ENCODE assay signal across 8 cellular contexts in the genomic region with DNA sequence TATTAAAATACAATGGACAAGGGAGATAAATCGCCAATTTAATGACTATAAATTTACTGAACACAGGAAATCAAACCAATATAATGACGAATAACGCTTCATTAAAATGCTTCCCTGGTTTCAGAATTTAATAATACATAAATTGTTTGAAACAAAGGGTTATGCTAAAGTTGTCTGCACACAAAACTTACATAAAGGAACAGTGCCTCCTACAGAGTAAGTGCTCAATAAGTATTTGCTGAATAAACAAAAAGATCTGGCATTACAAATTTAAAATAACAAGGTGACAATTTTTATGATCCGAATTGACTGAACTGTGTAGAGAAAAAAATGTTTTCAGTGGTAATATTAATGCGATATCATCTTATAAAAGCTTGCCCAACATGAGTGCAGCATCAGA.
DNase-seq lines count a peak whose midpoint lies in the region; ATAC-seq, FAIRE-seq and TF ChIP-seq lines count a peak whose summit lies in the region.

No MANE protein-coding gene starts in this region.

- no peak overlapping the region for H3K18ac ChIP-seq in IMR-90 (ENCODE audit: low read depth, low read length)

- ATAC-seq in CD4-positive, alpha-beta T cell (ENCODE audit: poor library complexity) = no peak
- ATAC-seq in IMR-90 (ENCODE audit: low read depth) (no peak), GM12878 (no peak), lower lobe of right lung (no peak), GM21825 (IDR thresholded peaks at IDR 0.05; ENCODE audit: unreplicated experiment) (no peak), HG02884 (IDR thresholded peaks at IDR 0.05; ENCODE audit: unreplicated experiment) (no peak)

- no peak for TF ChIP-seq POLR2A in IMR-90 (IDR thresholded peaks at IDR 0.05; ENCODE audit: low read depth, low read length)
- TF ChIP-seq POLR2A in GM12878 (IDR thresholded peaks at IDR 0.05; ENCODE audit: low read depth, low read length) = no peak

- no peak overlapping the region for H2AFZ ChIP-seq in IMR-90 (replicated peaks; ENCODE audit: low read length, poor library complexity)
- H2AFZ ChIP-seq in GM12878 (ENCODE audit: control insufficient read depth, low read depth, low read length) = peak overlapping the region; percentile 96

- H2AK9ac ChIP-seq in IMR-90 (replicated peaks; ENCODE audit: low read depth, low read length, poor library complexity) = no peak overlapping the region

- H3K27ac ChIP-seq in CD4-positive, alpha-beta T cell (ENCODE audit: low read depth, low read length) = no peak overlapping the region
- H3K27ac ChIP-seq in IMR-90 (ENCODE audit: insufficient read depth, low read length) = no peak overlapping the region
- no peak overlapping the region for H3K27ac ChIP-seq in GM12878 (ENCODE audit: control insufficient read depth, insufficient read depth)
- peak overlapping the region; percentile 94 for H3K27ac ChIP-seq in lower lobe of right lung

- peaks cover 34% of the 10 kb centered on the region for H3K36me3 Mint-ChIP-seq in CD4-positive, alpha-beta T cell (ENCODE audit: low read depth)

- CTCF ChIA-PET in CD4-positive, alpha-beta T cell (lab: Charles Lee) = interaction anchor here (1.2 to 3.0 kb wide), 8 partner anchors 14 to 217 kb away, joined by 3 to 13 read pairs (median 5); a partner anchor contains a TSS
- CTCF ChIA-PET in IMR-90 (lab: Yijun Ruan, JAX) (interaction anchor here (1.0 kb wide), 1 partner anchor 83 kb away, joined by 4 read pairs; no protein-coding TSS in a partner anchor), GM12878 (lab: Yijun Ruan, JAX) (interaction anchor here (1.0 to 3.5 kb wide), 5 partner anchors 12 to 87 kb away, joined by 3 to 36 read pairs (median 5); no protein-coding TSS in a partner anchor)

- no peak overlapping the region for H3K4me3 ChIP-seq in IMR-90 (ENCODE audit: insufficient read depth, low read depth, low read length)
- H3K4me3 ChIP-seq in GM12878 = peak overlapping the region; percentile 77; the same call in 1 of the 2 replicates
- peak overlapping the region; percentile 87 for H3K4me3 ChIP-seq in lower lobe of right lung

- DNase-seq in CD4-positive, alpha-beta T cell = no peak
- DNase-seq in IMR-90 = peak; percentile 36
- DNase-seq in GM12878 (ENCODE audit: low read depth, low spot score) = no peak
- DNase-seq in lower lobe of right lung = no peak
- no peak for DNase-seq in NCI-H146 treated with DMSO at 0.1 percent for 48 hours (lab: John Stamatoyannopoulos, UW; ENCODE audit: unreplicated experiment)
- no peak for DNase-seq in NCI-H2171 (lab: John Stamatoyannopoulos, UW)

- no peak overlapping the region for H3K4ac ChIP-seq in IMR-90 (ENCODE audit: low read depth, low read length)

- no peaks in the 10 kb centered on the region for H3K27me3 ChIP-seq in CD4-positive, alpha-beta T cell (ENCODE audit: control insufficient read depth, insufficient read depth, low read length)
- no peaks in the 10 kb centered on the region for H3K27me3 ChIP-seq in IMR-90 (ENCODE audit: control insufficient read depth, insufficient read depth, low read length)
- H3K27me3 ChIP-seq in GM12878 (replicated peaks in 1 of 2; ENCODE audit: control insufficient read depth in 2 of 2, insufficient read depth in 2 of 2, low read length in 1 of 2) = no peaks in the 10 kb centered on the region
- H3K27me3 ChIP-seq in lower lobe of right lung (ENCODE audit: low read depth) = no peaks in the 10 kb centered on the region

- in situ Hi-C loops in IMR-90 (cut with MboI; ENCODE audit: low sequenced_read_pairs) (no loop called here), GM12878 (cut with MboI) (no loop called here)

- peaks cover 38% of the 10 kb centered on the region for H3K79me2 ChIP-seq in GM12878 (ENCODE audit: control insufficient read depth, insufficient read depth, low read length)

- no peak overlapping the region for H4K8ac ChIP-seq in IMR-90 (ENCODE audit: low read depth in 2 of 2, low read length in 2 of 2)

- POLR2A ChIA-PET in CD4-positive, alpha-beta T cell (lab: Charles Lee) = interaction anchor here (1.0 to 4.1 kb wide), 8 partner anchors 24 to 471 kb away, joined by 3 to 61 read pairs (median 24); a partner anchor contains a TSS
- POLR2A ChIA-PET in IMR-90 (lab: Charles Lee; ENCODE audit: unreplicated experiment) (no interaction called here), GM12878 (lab: Charles Lee) (interaction anchor here (0.6 kb wide), 1 partner anchor 211 kb away, joined by 3 read pairs; no protein-coding TSS in a partner anchor)

- no peak overlapping the region for H3K14ac ChIP-seq in IMR-90 (replicated peaks; ENCODE audit: low read depth, low read length)

- TF ChIP-seq RAD21 in IMR-90 (IDR thresholded peaks at IDR 0.05; ENCODE audit: low read length) (0 out of 2 replicates have a peak, but pooled peaks have one; percentile 8), GM12878 (IDR thresholded peaks at IDR 0.05; ENCODE audit: insufficient read depth, low read depth, low read length) (peak; percentile 20; the same call in 1 of the 2 replicates)

- dilution Hi-C loops in IMR-90 (cut with HindIII; ENCODE audit: low sequenced_read_pairs, unreplicated experiment) = no loop called here

- no peak overlapping the region for H2BK5ac ChIP-seq in IMR-90 (ENCODE audit: low read depth, low read length, poor library complexity, severe bottlenecking)

- H3K36me3 ChIP-seq in IMR-90 (ENCODE audit: control insufficient read depth, insufficient read depth, low read length) = no peaks in the 10 kb centered on the region
- H3K36me3 ChIP-seq in GM12878 (ENCODE audit: control insufficient read depth in 2 of 2, insufficient read depth in 2 of 2, low read length in 1 of 2) = 0 out of 4 replicates have a peak, but pooled peaks cover 0 to 3% of the 10 kb centered on the region in 2 experiments
- no peaks in the 10 kb centered on the region for H3K36me3 ChIP-seq in lower lobe of right lung

- WGBS in IMR-90 (ENCODE audit: extremely low coverage in 2 of 2, insufficient read length in 1 of 2), 2 experiments = no CpG with 5 or more reads among the region's 5 CpGs
- WGBS in GM12878 (ENCODE audit: insufficient coverage, insufficient replicate concordance, low lambda C conversion rate, missing lambda C conversion rate) = 50% methylated on average over 5 of the region's 5 CpGs

- no peaks in the 10 kb centered on the region for H3K4me1 ChIP-seq in IMR-90 (ENCODE audit: control insufficient read depth, insufficient read depth, low read length)
- H3K4me1 ChIP-seq in GM12878 (ENCODE audit: control insufficient read depth, insufficient read depth, low read length) = no peaks in the 10 kb centered on the region
- peaks cover 37% of the 10 kb centered on the region for H3K4me1 ChIP-seq in lower lobe of right lung

- H2BK20ac ChIP-seq in IMR-90 (ENCODE audit: low read depth, low read length) = no peak overlapping the region

- RAD21 ChIA-PET in GM12878 (lab: Charles Lee; ENCODE audit: unreplicated experiment) = interaction anchor here (1.1 to 2.4 kb wide), 4 partner anchors 55 to 211 kb away, joined by 3 to 12 read pairs (median 3); a partner anchor contains a TSS

- H3K4me2 ChIP-seq in IMR-90 (ENCODE audit: low read depth, low read length) (peak overlapping the region; percentile 96), GM12878 (ENCODE audit: control insufficient read depth, insufficient read depth) (peak overlapping the region; percentile 92)

- peak overlapping the region; percentile 92 for H3K27ac Mint-ChIP-seq in CD4-positive, alpha-beta T cell

- H3K23ac ChIP-seq in IMR-90 (ENCODE audit: low read depth, low read length) = no peak overlapping the region

- intact Hi-C loops in CD4-positive, alpha-beta T cell (cut with DNase I, micrococcal nuclease) = loop anchor here (1.0 to 2.0 kb wide), 3 partner anchors 52 to 92 kb away; a partner anchor contains a TSS
- intact Hi-C loops in IMR-90 (cut with micrococcal nuclease) = loop anchor here (2.0 kb wide), 1 partner anchor 54 kb away; no protein-coding TSS in a partner anchor
- intact Hi-C loops in GM12878 (cut with micrococcal nuclease; ENCODE audit: unreplicated experiment) = no loop called here
- intact Hi-C loops in lower lobe of right lung (cut with DNase I) = no loop called here

- no peaks in the 10 kb centered on the region for H3K27me3 Mint-ChIP-seq in CD4-positive, alpha-beta T cell

- H3K4me1 Mint-ChIP-seq in CD4-positive, alpha-beta T cell (ENCODE audit: low read depth) = peaks cover 46% of the 10 kb centered on the region

- no peak overlapping the region for H2AK5ac ChIP-seq in IMR-90 (ENCODE audit: low read depth, low read length)

- peaks cover 0 to 14% of the 10 kb centered on the region in 2 experiments; a peak in 2 of 4 replicates for H3K79me1 ChIP-seq in IMR-90 (ENCODE audit: low read depth in 1 of 2, low read length in 2 of 2)

- no peaks in the 10 kb centered on the region for H3K9me1 ChIP-seq in IMR-90 (ENCODE audit: insufficient read depth, low read length)

- no peak for TF ChIP-seq CTCF in CD4-positive, alpha-beta T cell (IDR thresholded peaks at IDR 0.05)
- TF ChIP-seq CTCF in IMR-90 (conservative IDR thresholded peaks at IDR 0.05; ENCODE audit: low read depth, low read length) (peak; percentile 40), GM12878 (IDR thresholded peaks at IDR 0.05 in 2 of 3, conservative IDR thresholded peaks at IDR 0.05 in 1 of 3; ENCODE audit: control insufficient read depth in 2 of 3, extremely low read depth in 1 of 3, insufficient read depth in 1 of 3, low read depth in 3 of 3, low read length in 3 of 3) (peak; percentile 10 to 47 (median 25); a peak in 3 of 6 replicates), lower lobe of right lung (IDR thresholded peaks at IDR 0.05) (no peak)

- no peak overlapping the region for H4K5ac ChIP-seq in IMR-90 (ENCODE audit: low read depth, low read length)

- no peaks in the 10 kb centered on the region for H3K9me3 Mint-ChIP-seq in CD4-positive, alpha-beta T cell

- H3K9ac ChIP-seq in IMR-90 (ENCODE audit: low read depth, low read length) = no peak overlapping the region
- no peak overlapping the region; the same call in 1 of the 2 replicates for H3K9ac ChIP-seq in GM12878 (ENCODE audit: control insufficient read depth, insufficient read depth, low read length)

- H2BK120ac ChIP-seq in IMR-90 (ENCODE audit: low read depth, low read length) = no peak overlapping the region

- no peak for FAIRE-seq in GM12878 (lab: Jason Lieb, UNC)

- TF ChIP-seq EP300 in GM12878 (IDR thresholded peaks at IDR 0.05; ENCODE audit: borderline replicate concordance in 1 of 2, control insufficient read depth in 1 of 2, low read depth in 2 of 2, low read length in 2 of 2) = no peak

- H2BK15ac ChIP-seq in IMR-90 (ENCODE audit: low read depth, low read length) = no peak overlapping the region

- no peak overlapping the region for H4K91ac ChIP-seq in IMR-90 (ENCODE audit: insufficient read depth, low read depth, low read length)

- H3K4me3 Mint-ChIP-seq in CD4-positive, alpha-beta T cell = peak overlapping the region; percentile 93

- SMC1A ChIA-PET in GM12878 (lab: Charles Lee; ENCODE audit: uncharacterized antibody, unreplicated experiment) = interaction anchor here (1.1 to 2.5 kb wide), 3 partner anchors 15 to 142 kb away, joined by 4 to 13 read pairs (median 9); no protein-coding TSS in a partner anchor

- BruUV-seq in IMR-90 (replicated peaks; lab: Mats Ljungman, UMichigan) (no TSS peak), GM12878 (replicated peaks; lab: Mats Ljungman, UMichigan) (no TSS peak)

- H4K20me1 ChIP-seq in IMR-90 (ENCODE audit: insufficient read depth, low read length) = peaks cover 10% of the 10 kb centered on the region; the same call in 1 of the 2 replicates
- H4K20me1 ChIP-seq in GM12878 (ENCODE audit: control insufficient read depth, insufficient read depth) = no peaks in the 10 kb centered on the region

- no peaks in the 10 kb centered on the region for H3K9me3 ChIP-seq in CD4-positive, alpha-beta T cell (ENCODE audit: control insufficient read depth, low read length)
- H3K9me3 ChIP-seq in IMR-90 (ENCODE audit: control insufficient read depth, insufficient read depth, low read length) (no peaks in the 10 kb centered on the region), GM12878 (replicated peaks; ENCODE audit: control insufficient read depth, insufficient read depth, low read length) (no peaks in the 10 kb centered on the region), lower lobe of right lung (no peaks in the 10 kb centered on the region)

- no peak overlapping the region for H3K56ac ChIP-seq in IMR-90 (ENCODE audit: extremely low read depth, insufficient read depth, low read length)

Comparison
In these comparisons a context has a peak if more than half of its experiments do, and no peak if none do; other contexts are left out.
1. CTCF ChIP-seq: peak in IMR-90 (single experiment) and GM12878 (3 of 3); none in CD4-positive, alpha-beta T cell (single experiment) and lower lobe of right lung (single experiment).
2. intact Hi-C loops: an anchor here in CD4-positive, alpha-beta T cell (1.0 to 2.0 kb wide) and IMR-90 (2.0 kb wide); none called in GM12878 and lower lobe of right lung.